Comparison of ENCODE assay signal across 8 cellular contexts in genomic region chr1:21937372-21938121, GRCh38. TPM values are rescaled to one million over a fixed set of nuclear protein-coding genes. Genes with fewer than 3 reads are reported as not detected.
A peak's percentile ranks its signal among the peaks of the same experiment; 100 is the strongest.
DNase-seq lines count a peak whose midpoint lies in the region; ATAC-seq, FAIRE-seq and TF ChIP-seq lines count a peak whose summit lies in the region.

No MANE protein-coding gene starts in this region.

- H3K4me3 Mint-ChIP-seq in WTC11, result peak overlapping the region; percentile 72

- no peak for TF ChIP-seq CTCF in WTC11 (IDR thresholded peaks at IDR 0.05)
- TF ChIP-seq CTCF in bronchial epithelial cell (IDR thresholded peaks at IDR 0.05; ENCODE audit: insufficient read depth, low read length, severe bottlenecking), result no peak

- H3K27ac Mint-ChIP-seq in WTC11, result peak overlapping the region; percentile 77

- DNase-seq in AML-193 (lab: John Stamatoyannopoulos, UW) (peak; percentile 13 to 32), NCI-H146 (lab: John Stamatoyannopoulos, UW) (peak; percentile 64), WTC11 (ENCODE audit: low spot score) (peak; percentile 84), bronchial epithelial cell (ENCODE audit: low read depth) (no peak), iPS-NIHi11 (ENCODE audit: low spot score) (peak; percentile 93), skeletal muscle cell (ENCODE audit: low read depth) (no peak)

- H3K36me3 Mint-ChIP-seq in WTC11, result no peaks in the 10 kb centered on the region

- H3K27me3 ChIP-seq in bronchial epithelial cell (ENCODE audit: control insufficient read depth, insufficient read depth, low read length), result no peaks in the 10 kb centered on the region

- peaks cover 64% of the 10 kb centered on the region for H3K4me1 Mint-ChIP-seq in WTC11

- no peak for FAIRE-seq in bronchial epithelial cell (lab: Jason Lieb, UNC)

- ATAC-seq in GM21423 (IDR thresholded peaks at IDR 0.05; ENCODE audit: unreplicated experiment), result peak; percentile 51
- peak; percentile 78 for ATAC-seq in WTC11
- no peak for ATAC-seq in GM21723 (IDR thresholded peaks at IDR 0.05; ENCODE audit: unreplicated experiment)

- no peaks in the 10 kb centered on the region for H3K9me3 Mint-ChIP-seq in WTC11

- CTCF ChIA-PET in WTC11 (lab: Charles Lee), result interaction anchor here (0.6 to 1.0 kb wide), 2 partner anchors 27 to 302 kb away, joined by 3 to 6 read pairs; no protein-coding TSS in a partner anchor

- no peaks in the 10 kb centered on the region for H3K36me3 ChIP-seq in bronchial epithelial cell (ENCODE audit: control insufficient read depth, insufficient read depth, low read length)

- POLR2A ChIA-PET in WTC11 (lab: Charles Lee), result interaction anchor here (0.5 to 1.0 kb wide), 3 partner anchors 19 to 75 kb away, joined by 3 to 6 read pairs (median 3); no protein-coding TSS in a partner anchor

- H3K4me3 ChIP-seq in bronchial epithelial cell (ENCODE audit: low read depth, low read length) (peak overlapping the region; percentile 33), skeletal muscle cell (ENCODE audit: low read depth, low read length) (peak overlapping the region; percentile 26)

- peaks cover 3% of the 10 kb centered on the region; the same call in 1 of the 2 replicates for H3K27me3 Mint-ChIP-seq in WTC11 (ENCODE audit: low read depth)

TF ChIP-seq in WTC11, 78 proteins besides CTCF, POLR2A, EP300 and RAD21 (continues in another document):
- TF ChIP-seq NFE2L1 (CRISPR knock-in tag; IDR thresholded peaks at IDR 0.05) (peak; percentile 49; the same call in 1 of the 2 replicates), ZNF317 (CRISPR knock-in tag; IDR thresholded peaks at IDR 0.05; ENCODE audit: borderline replicate concordance, low read depth) (no peak), AFF4 (CRISPR knock-in tag; IDR thresholded peaks at IDR 0.05; ENCODE audit: borderline replicate concordance) (no peak), EMX1 (CRISPR knock-in tag; IDR thresholded peaks at IDR 0.05) (no peak), ZNF425 (CRISPR knock-in tag; conservative IDR thresholded peaks at IDR 0.05) (no peak), ELF4 (CRISPR knock-in tag; IDR thresholded peaks at IDR 0.05; ENCODE audit: low read depth) (no peak), MAX (CRISPR knock-in tag; IDR thresholded peaks at IDR 0.05) (peak; percentile 32; the same call in 1 of the 2 replicates), KAT7 (CRISPR knock-in tag; IDR thresholded peaks at IDR 0.05; ENCODE audit: borderline replicate concordance) (0 out of 2 replicates have a peak, but pooled peaks have one; percentile 32), SMAD3 (CRISPR knock-in tag; IDR thresholded peaks at IDR 0.05; ENCODE audit: borderline replicate concordance) (no peak), SP1 (CRISPR knock-in tag; conservative IDR thresholded peaks at IDR 0.05) (peak; percentile 59; the same call in 1 of the 2 replicates), NR2C2 (CRISPR knock-in tag; IDR thresholded peaks at IDR 0.05) (no peak), USF2 (CRISPR knock-in tag; IDR thresholded peaks at IDR 0.05) (no peak)
- TF ChIP-seq, protein P1, sequence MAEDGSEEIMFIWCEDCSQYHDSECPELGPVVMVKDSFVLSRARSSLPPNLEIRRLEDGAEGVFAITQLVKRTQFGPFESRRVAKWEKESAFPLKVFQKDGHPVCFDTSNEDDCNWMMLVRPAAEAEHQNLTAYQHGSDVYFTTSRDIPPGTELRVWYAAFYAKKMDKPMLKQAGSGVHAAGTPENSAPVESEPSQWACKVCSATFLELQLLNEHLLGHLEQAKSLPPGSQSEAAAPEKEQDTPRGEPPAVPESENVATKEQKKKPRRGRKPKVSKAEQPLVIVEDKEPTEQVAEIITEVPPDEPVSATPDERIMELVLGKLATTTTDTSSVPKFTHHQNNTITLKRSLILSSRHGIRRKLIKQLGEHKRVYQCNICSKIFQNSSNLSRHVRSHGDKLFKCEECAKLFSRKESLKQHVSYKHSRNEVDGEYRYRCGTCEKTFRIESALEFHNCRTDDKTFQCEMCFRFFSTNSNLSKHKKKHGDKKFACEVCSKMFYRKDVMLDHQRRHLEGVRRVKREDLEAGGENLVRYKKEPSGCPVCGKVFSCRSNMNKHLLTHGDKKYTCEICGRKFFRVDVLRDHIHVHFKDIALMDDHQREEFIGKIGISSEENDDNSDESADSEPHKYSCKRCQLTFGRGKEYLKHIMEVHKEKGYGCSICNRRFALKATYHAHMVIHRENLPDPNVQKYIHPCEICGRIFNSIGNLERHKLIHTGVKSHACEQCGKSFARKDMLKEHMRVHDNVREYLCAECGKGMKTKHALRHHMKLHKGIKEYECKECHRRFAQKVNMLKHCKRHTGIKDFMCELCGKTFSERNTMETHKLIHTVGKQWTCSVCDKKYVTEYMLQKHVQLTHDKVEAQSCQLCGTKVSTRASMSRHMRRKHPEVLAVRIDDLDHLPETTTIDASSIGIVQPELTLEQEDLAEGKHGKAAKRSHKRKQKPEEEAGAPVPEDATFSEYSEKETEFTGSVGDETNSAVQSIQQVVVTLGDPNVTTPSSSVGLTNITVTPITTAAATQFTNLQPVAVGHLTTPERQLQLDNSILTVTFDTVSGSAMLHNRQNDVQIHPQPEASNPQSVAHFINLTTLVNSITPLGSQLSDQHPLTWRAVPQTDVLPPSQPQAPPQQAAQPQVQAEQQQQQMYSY (CRISPR knock-in tag; IDR thresholded peaks at IDR 0.05), result peak; percentile 97
- TF ChIP-seq, protein P2, sequence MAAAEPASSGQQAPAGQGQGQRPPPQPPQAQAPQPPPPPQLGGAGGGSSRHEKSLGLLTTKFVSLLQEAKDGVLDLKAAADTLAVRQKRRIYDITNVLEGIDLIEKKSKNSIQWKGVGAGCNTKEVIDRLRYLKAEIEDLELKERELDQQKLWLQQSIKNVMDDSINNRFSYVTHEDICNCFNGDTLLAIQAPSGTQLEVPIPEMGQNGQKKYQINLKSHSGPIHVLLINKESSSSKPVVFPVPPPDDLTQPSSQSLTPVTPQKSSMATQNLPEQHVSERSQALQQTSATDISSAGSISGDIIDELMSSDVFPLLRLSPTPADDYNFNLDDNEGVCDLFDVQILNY (CRISPR knock-in tag; IDR thresholded peaks at IDR 0.05), result 0 out of 2 replicates have a peak, but pooled peaks have one; percentile 42

RNA-seq across cellular contexts. Expression of gene HSPG2, which starts 0.4 kb away (rescaled TPM):
- total RNA-seq in WTC11 (2021) (120 to 127 TPM (median 120 TPM) in 3 replicates), bronchial epithelial cell (28.7 and 36.1 TPM in 2 replicates)

RNA-seq across cellular contexts. Expression of gene CELA3B, which starts 39.3 kb away (rescaled TPM):
- total RNA-seq in WTC11 (2021), result 4.4 to 6.7 TPM (median 5.0 TPM) in 3 replicates
- not detected in 2 replicates for total RNA-seq in bronchial epithelial cell

Comparison
In these comparisons a context has a peak if more than half of its experiments do, and no peak if none do; other contexts are left out.
1. DNase-seq: peak in AML-193 (2 of 2), NCI-H146 (single experiment), WTC11 (single experiment) and iPS-NIHi11 (single experiment); none in bronchial epithelial cell (single experiment) and skeletal muscle cell (single experiment).